13 cellular contexts compared by ENCODE assay signal in genomic region chr14:75877292-75877691, GRCh38.
A peak's percentile ranks its signal among the peaks of the same experiment; 100 is the strongest.
DNase-seq lines count a peak whose midpoint lies in the region; ATAC-seq and TF ChIP-seq lines count a peak whose summit lies in the region.
"Had no signal": no experiment of that assay in that cellular context is flagged by ENCODE, and none has a peak within 500 bp of the region (broad histone marks: within the 10 kb centered on the region; RNA-seq: fewer than 3 reads in every experiment).

No MANE protein-coding gene starts in this region.

- H3K27me3 ChIP-seq in breast epithelium (no peaks in the 10 kb centered on the region), hepatocyte (no peaks in the 10 kb centered on the region), endodermal cell (ENCODE audit: control insufficient read depth, insufficient read depth, low read length, poor library complexity, severe bottlenecking) (no peaks in the 10 kb centered on the region)
- H3K27me3 ChIP-seq: vagina had no signal

- no peak for TF ChIP-seq CTCF in AG10803 (conservative IDR thresholded peaks at IDR 0.05; ENCODE audit: low read length)
- no peak for TF ChIP-seq CTCF in breast epithelium (IDR thresholded peaks at IDR 0.05)
- no peak for TF ChIP-seq CTCF in hepatocyte (IDR thresholded peaks at IDR 0.05; ENCODE audit: poor library complexity)
- TF ChIP-seq CTCF in endodermal cell (conservative IDR thresholded peaks at IDR 0.05) = no peak

- no peaks in the 10 kb centered on the region for H3K9me2 ChIP-seq in hepatocyte (replicated peaks; ENCODE audit: insufficient read depth)

- no peaks in the 10 kb centered on the region for H3K27me3 Mint-ChIP-seq in stimulated activated naive B cell treated with anti-CD40 and anti-IgM and Interleukin-4, amounts not matched to agents 10 μg/mL and 1 μg/mL and 100 μg/mL, for 72 hours
- no peaks in the 10 kb centered on the region for H3K27me3 Mint-ChIP-seq in endodermal cell (ENCODE audit: insufficient read depth)
- H3K27me3 Mint-ChIP-seq: CD4-positive, alpha-beta memory T cell; progenitor cell of endocrine pancreas had no signal

- peak; percentile 86 for DNase-seq in AG10803 (ENCODE audit: low read depth)
- DNase-seq in breast epithelium (ENCODE audit: low spot score in 2 of 2) = no peak
- no peak for DNase-seq in hepatocyte (ENCODE audit: low spot score)
- DNase-seq in stimulated activated naive B cell treated with anti-CD40 and anti-IgM and Interleukin-4, amounts not matched to agents 10 μg/mL and 1 μg/mL and 100 μg/mL, for 72 hours = no peak
- no peak for DNase-seq in endodermal cell
- DNase-seq in AML-193 (lab: John Stamatoyannopoulos, UW) = no peak
- DNase-seq in HPDE6-E6E7 (ENCODE audit: extremely low spot score) = no peak
- DNase-seq: activated naive CD4-positive, alpha-beta T cell; CD4-positive, alpha-beta memory T cell had no signal

- H3K4me3 Mint-ChIP-seq in stimulated activated naive B cell treated with anti-CD40 and anti-IgM and Interleukin-4, amounts not matched to agents 10 μg/mL and 1 μg/mL and 100 μg/mL, for 72 hours = no peak overlapping the region
- H3K4me3 Mint-ChIP-seq in endodermal cell = no peak overlapping the region
- H3K4me3 Mint-ChIP-seq: CD4-positive, alpha-beta memory T cell had no signal

- H4K20me1 ChIP-seq in hepatocyte (ENCODE audit: insufficient read depth, poor library complexity, severe bottlenecking) = no peaks in the 10 kb centered on the region

- H3K9me3 ChIP-seq in KOPT-K1 (ENCODE audit: insufficient read depth, low read length, poor library complexity, severe bottlenecking) (no peaks in the 10 kb centered on the region), breast epithelium (no peaks in the 10 kb centered on the region), hepatocyte (ENCODE audit: low read depth) (no peaks in the 10 kb centered on the region), endodermal cell (ENCODE audit: control insufficient read depth, low read length) (no peaks in the 10 kb centered on the region)
- H3K9me3 ChIP-seq: vagina had no signal

- H3K27ac Mint-ChIP-seq in stimulated activated naive B cell treated with anti-CD40 and anti-IgM and Interleukin-4, amounts not matched to agents 10 μg/mL and 1 μg/mL and 100 μg/mL, for 72 hours = no peak overlapping the region
- no peak overlapping the region for H3K27ac Mint-ChIP-seq in endodermal cell
- H3K27ac Mint-ChIP-seq: CD4-positive, alpha-beta memory T cell; progenitor cell of endocrine pancreas had no signal

- no peak overlapping the region for H2AFZ ChIP-seq in hepatocyte

- WGBS in hepatocyte (ENCODE audit: low lambda C conversion rate, missing lambda C conversion rate) = 100% methylated on average over 1 of the region's 1 CpG
- WGBS in endodermal cell (ENCODE audit: insufficient coverage in 1 of 2, insufficient read length in 1 of 2), 2 experiments = no CpG with 5 or more reads among the region's 1 CpG

- H3K36me3 ChIP-seq in KOPT-K1 (ENCODE audit: insufficient read depth, low read length) (no peaks in the 10 kb centered on the region), breast epithelium (no peaks in the 10 kb centered on the region), hepatocyte (replicated peaks; ENCODE audit: insufficient read depth, low read depth) (no peaks in the 10 kb centered on the region), endodermal cell (ENCODE audit: control insufficient read depth, insufficient read depth, low read length) (no peaks in the 10 kb centered on the region)
- H3K36me3 ChIP-seq: vagina had no signal

- H3K4me2 ChIP-seq in hepatocyte = no peak overlapping the region

- H3K4me1 Mint-ChIP-seq in stimulated activated naive B cell treated with anti-CD40 and anti-IgM and Interleukin-4, amounts not matched to agents 10 μg/mL and 1 μg/mL and 100 μg/mL, for 72 hours = peaks cover 0 to 1% of the 10 kb centered on the region in 2 donors
- H3K4me1 Mint-ChIP-seq in endodermal cell = peaks cover 4% of the 10 kb centered on the region

- H3K4me3 ChIP-seq in AG10803 (ENCODE audit: low read length) = no peak overlapping the region
- no peak overlapping the region for H3K4me3 ChIP-seq in breast epithelium
- H3K4me3 ChIP-seq in hepatocyte = no peak overlapping the region
- no peak overlapping the region for H3K4me3 ChIP-seq in endodermal cell (ENCODE audit: low read length)
- H3K4me3 ChIP-seq: vagina had no signal

- ATAC-seq in stimulated activated naive B cell treated with anti-CD40 and anti-IgM and Interleukin-4, amounts not matched to agents 10 μg/mL and 1 μg/mL and 100 μg/mL, for 72 hours (replicated peaks) = no peak
- ATAC-seq: activated CD4-positive, CD25-positive, alpha-beta regulatory T cell treated with anti-CD3 and anti-CD28 coated beads, Interleukin-2, amount 50 U/mL, for 24 hours had no signal

- H3K9ac ChIP-seq in endodermal cell (ENCODE audit: extremely low read depth, low read length, poor library complexity, severe bottlenecking) = no peak overlapping the region

- no peaks in the 10 kb centered on the region for H3K79me2 ChIP-seq in hepatocyte

- no peak for TF ChIP-seq POLR2A in breast epithelium (IDR thresholded peaks at IDR 0.05)

- H3K36me3 Mint-ChIP-seq in stimulated activated naive B cell treated with anti-CD40 and anti-IgM and Interleukin-4, amounts not matched to agents 10 μg/mL and 1 μg/mL and 100 μg/mL, for 72 hours = peaks cover 8 to 26% of the 10 kb centered on the region in 2 donors
- H3K36me3 Mint-ChIP-seq in endodermal cell (ENCODE audit: low read depth) = peaks cover 20% of the 10 kb centered on the region

- H3K4me1 ChIP-seq in breast epithelium = peaks cover 0 to 7% of the 10 kb centered on the region in 2 donors
- peaks cover 23% of the 10 kb centered on the region for H3K4me1 ChIP-seq in hepatocyte (ENCODE audit: insufficient read depth)
- H3K4me1 ChIP-seq in endodermal cell (ENCODE audit: control insufficient read depth, insufficient read depth, low read length) = no peaks in the 10 kb centered on the region
- H3K4me1 ChIP-seq: vagina had no signal

- no peaks in the 10 kb centered on the region for H3K9me3 Mint-ChIP-seq in stimulated activated naive B cell treated with anti-CD40 and anti-IgM and Interleukin-4, amounts not matched to agents 10 μg/mL and 1 μg/mL and 100 μg/mL, for 72 hours
- peaks cover 4% of the 10 kb centered on the region for H3K9me3 Mint-ChIP-seq in endodermal cell
- H3K9me3 Mint-ChIP-seq: CD4-positive, alpha-beta memory T cell had no signal

- intact Hi-C loops in breast epithelium (cut with DNase I; ENCODE audit: low total_unique reads) = no loop called here

- H3K27ac ChIP-seq in KOPT-K1 (ENCODE audit: low read depth, low read length, poor library complexity, severe bottlenecking) (peak overlapping the region; percentile 37), breast epithelium (peak overlapping the region; percentile 1), hepatocyte (peak overlapping the region; percentile 33), endodermal cell (ENCODE audit: low read depth, low read length) (no peak overlapping the region)
- H3K27ac ChIP-seq: vagina had no signal
